8 cellular contexts compared by ENCODE assay signal in genomic region chr4:183905081-183905592, GRCh38. TPM values are rescaled to one million over a fixed set of nuclear protein-coding genes. Genes with fewer than 3 reads are reported as not detected.
A peak's percentile ranks its signal among the peaks of the same experiment; 100 is the strongest.
DNase-seq lines count a peak whose midpoint lies in the region; ATAC-seq and TF ChIP-seq lines count a peak whose summit lies in the region.

A gene with protein sequence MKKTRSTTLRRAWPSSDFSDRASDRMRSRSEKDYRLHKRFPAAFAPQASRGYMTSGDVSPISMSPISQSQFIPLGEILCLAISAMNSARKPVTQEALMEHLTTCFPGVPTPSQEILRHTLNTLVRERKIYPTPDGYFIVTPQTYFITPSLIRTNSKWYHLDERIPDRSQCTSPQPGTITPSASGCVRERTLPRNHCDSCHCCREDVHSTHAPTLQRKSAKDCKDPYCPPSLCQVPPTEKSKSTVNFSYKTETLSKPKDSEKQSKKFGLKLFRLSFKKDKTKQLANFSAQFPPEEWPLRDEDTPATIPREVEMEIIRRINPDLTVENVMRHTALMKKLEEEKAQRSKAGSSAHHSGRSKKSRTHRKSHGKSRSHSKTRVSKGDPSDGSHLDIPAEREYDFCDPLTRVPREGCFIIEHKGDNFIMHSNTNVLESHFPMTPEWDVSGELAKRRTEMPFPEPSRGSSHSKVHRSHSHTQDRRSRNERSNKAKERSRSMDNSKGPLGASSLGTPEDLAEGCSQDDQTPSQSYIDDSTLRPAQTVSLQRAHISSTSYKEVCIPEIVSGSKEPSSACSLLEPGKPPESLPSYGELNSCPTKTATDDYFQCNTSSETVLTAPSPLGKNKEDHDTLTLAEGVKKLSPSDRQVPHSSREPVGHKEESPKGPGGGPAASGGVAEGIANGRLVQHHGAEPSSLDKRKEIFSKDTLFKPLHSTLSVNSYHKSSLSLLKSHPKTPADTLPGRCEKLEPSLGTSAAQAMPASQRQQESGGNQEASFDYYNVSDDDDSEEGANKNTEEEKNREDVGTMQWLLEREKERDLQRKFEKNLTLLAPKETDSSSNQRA (N-terminal part only) (plus strand): TSS chr4:183905307. CDS start chr4:183906791, 1,484 bp downstream.

- intact Hi-C loops in esophagus squamous epithelium (cut with DNase I), result no loop called here
- intact Hi-C loops in mucosa of descending colon (cut with DNase I, micrococcal nuclease), result no loop called here

- peaks cover 50% of the 10 kb centered on the region for H3K27me3 Mint-ChIP-seq in T-helper 17 cell

- ATAC-seq in T-helper 17 cell (no peak), mucosa of descending colon (peak; percentile 78), HG03520 (IDR thresholded peaks at IDR 0.05; ENCODE audit: unreplicated experiment) (no peak), GM18868 (IDR thresholded peaks at IDR 0.05; ENCODE audit: unreplicated experiment) (no peak)

- peak within 1 kb of the TSS; percentile 31 for H3K4me3 Mint-ChIP-seq in T-helper 17 cell

- peaks cover 3% of the 10 kb centered on the region for H3K36me3 Mint-ChIP-seq in T-helper 17 cell (ENCODE audit: low read depth)

- H3K4me1 Mint-ChIP-seq in T-helper 17 cell, result peaks cover 2% of the 10 kb centered on the region

- H3K4me3 ChIP-seq in esophagus squamous epithelium (peak within 1 kb of the TSS; percentile 37 to 75 (median 63)), mucosa of descending colon (peak within 1 kb of the TSS; percentile 9), tibial nerve (peak within 1 kb of the TSS; percentile 50 to 72 (median 60))

- peak within 1 kb of the TSS; percentile 59 to 82 (median 73) for H3K27ac ChIP-seq in esophagus squamous epithelium
- H3K27ac ChIP-seq in tibial nerve, result peak within 1 kb of the TSS; percentile 48 to 79 (median 58)

- H3K27ac Mint-ChIP-seq in T-helper 17 cell, result no peak within 1 kb of the TSS

- TF ChIP-seq CTCF in esophagus squamous epithelium (IDR thresholded peaks at IDR 0.05) (peak in 1 of 6 experiments; percentile 3), mucosa of descending colon (IDR thresholded peaks at IDR 0.05) (no peak), tibial nerve (IDR thresholded peaks at IDR 0.05) (no peak)

- H3K27me3 ChIP-seq in esophagus squamous epithelium, result peaks cover 0 to 26% (median 0%) of the 10 kb centered on the region in 4 donors
- peaks cover 0 to 4% of the 10 kb centered on the region in 2 donors for H3K27me3 ChIP-seq in tibial nerve

- H3K36me3 ChIP-seq in esophagus squamous epithelium (no peaks in the 10 kb centered on the region), mucosa of descending colon (ENCODE audit: low read depth) (no peaks in the 10 kb centered on the region), tibial nerve (no peaks in the 10 kb centered on the region)

- peaks cover 7 to 39% (median 12%) of the 10 kb centered on the region in 3 donors for H3K4me1 ChIP-seq in esophagus squamous epithelium
- H3K4me1 ChIP-seq in mucosa of descending colon (ENCODE audit: low read depth), result peaks cover 4% of the 10 kb centered on the region
- peaks cover 0 to 42% (median 3%) of the 10 kb centered on the region in 4 donors for H3K4me1 ChIP-seq in tibial nerve

- 1% methylated on average over 14 to 17 of the region's 45 CpGs for WGBS in esophagus squamous epithelium, 2 donors
- 0 to 1% methylated on average over 31 to 35 of the region's 45 CpGs for WGBS in tibial nerve, 2 donors

- DNase-seq in C1 segment of cervical spinal cord (lab: John Stamatoyannopoulos, UW) (peak in 12 of 14 donors; percentile 39 to 81 (median 72)), T-helper 17 cell (no peak), esophagus squamous epithelium (lab: John Stamatoyannopoulos, UW) (peak; percentile 5), mucosa of descending colon (peak in 2 of 3 donors; percentile 77 to 81), tibial nerve (ENCODE audit: low spot score in 2 of 2) (peak; percentile 31 to 47)

- TF ChIP-seq EP300 in Ishikawa (IDR thresholded peaks at IDR 0.05; ENCODE audit: borderline replicate concordance) (no peak), tibial nerve (IDR thresholded peaks at IDR 0.05) (peak in 1 of 2 donors; percentile 56)

- TF ChIP-seq POLR2A in esophagus squamous epithelium (IDR thresholded peaks at IDR 0.05) (peak in 1 of 4 donors; percentile 37), tibial nerve (IDR thresholded peaks at IDR 0.05) (peak in 1 of 2 donors; percentile 25)

- no peaks in the 10 kb centered on the region for H3K9me3 ChIP-seq in T-helper 17 cell (ENCODE audit: control insufficient read depth, low read length, poor library complexity, severe bottlenecking)
- no peaks in the 10 kb centered on the region for H3K9me3 ChIP-seq in esophagus squamous epithelium
- peaks cover 2% of the 10 kb centered on the region for H3K9me3 ChIP-seq in mucosa of descending colon
- H3K9me3 ChIP-seq in tibial nerve, result peaks cover 0 to 2% (median 0%) of the 10 kb centered on the region in 4 donors

- no peak for TF ChIP-seq RAD21 in Ishikawa (IDR thresholded peaks at IDR 0.05; ENCODE audit: low read depth)

TF ChIP-seq in Ishikawa, 13 proteins besides CTCF, POLR2A, EP300 and RAD21:
- no peak for TF ChIP-seq TCF12 (IDR thresholded peaks at IDR 0.05; ENCODE audit: low read depth)
- TF ChIP-seq EGR1 (IDR thresholded peaks at IDR 0.05), result no peak
- TF ChIP-seq, protein P1, sequence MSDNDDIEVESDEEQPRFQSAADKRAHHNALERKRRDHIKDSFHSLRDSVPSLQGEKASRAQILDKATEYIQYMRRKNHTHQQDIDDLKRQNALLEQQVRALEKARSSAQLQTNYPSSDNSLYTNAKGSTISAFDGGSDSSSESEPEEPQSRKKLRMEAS (IDR thresholded peaks at IDR 0.05), result peak; percentile 39
- TF ChIP-seq CEBPB (IDR thresholded peaks at IDR 0.05), result no peak
- no peak for TF ChIP-seq CREB1 (IDR thresholded peaks at IDR 0.05; ENCODE audit: low read depth)
- no peak for TF ChIP-seq USF1 (IDR thresholded peaks at IDR 0.05)
- peak; percentile 19; the same call in 1 of the 2 replicates for TF ChIP-seq TAF1 (IDR thresholded peaks at IDR 0.05; ENCODE audit: low read depth)

RNA-seq across cellular contexts. Expression of the gene that starts here (rescaled TPM):
- under 1 TPM in 1 of 2 donors, not detected in 1; 0.37 TPM for total RNA-seq in T-helper 17 cell
- total RNA-seq in esophagus squamous epithelium, result 10 to 100 TPM; 21.6 to 23.7 (median 22.8) TPM
- 10 to 100 TPM in 1 of 3 donors, 1 to 10 TPM in 2; 2.7 to 10.9 (median 4.3) TPM for total RNA-seq in mucosa of descending colon
- total RNA-seq in tibial nerve, result 10 to 100 TPM; 11.9 to 28.6 (median 17.9) TPM

Comparison
In these comparisons a context has a peak if more than half of its experiments do, and no peak if none do; other contexts are left out.
1. DNase-seq: peak in C1 segment of cervical spinal cord (12 of 14), esophagus squamous epithelium (single experiment), mucosa of descending colon (2 of 3) and tibial nerve (2 of 2); none in T-helper 17 cell (0 of 3).
2. H3K4me3 ChIP-seq: peak in every context shown above with its lines; median percentile 63 in esophagus squamous epithelium; 60 in tibial nerve; 9 in mucosa of descending colon.